In genomic region chr20:34755367-34755766, GRCh38 we compare ENCODE assay signal across 1 cellular context.
TF ChIP-seq lines count a peak whose summit lies in the region.

No MANE protein-coding gene starts in this region.

TF ChIP-seq in GM12878, 131 proteins besides CTCF, POLR2A, EP300 and RAD21 (continued from another document and continues in another):
- no peak for TF ChIP-seq E2F8 (IDR thresholded peaks at IDR 0.05; ENCODE audit: low read depth, partially characterized antibody)
- 0 out of 2 replicates have a peak, but pooled peaks have one; percentile 41 for TF ChIP-seq CREB1 (IDR thresholded peaks at IDR 0.05; ENCODE audit: low read depth)
- TF ChIP-seq NR2F1 (conservative IDR thresholded peaks at IDR 0.05), result no peak
- TF ChIP-seq RAD51 (IDR thresholded peaks at IDR 0.05), result no peak; the same call in 1 of the 2 replicates
- no peak for TF ChIP-seq EZH2 (IDR thresholded peaks at IDR 0.05; ENCODE audit: borderline replicate concordance, control insufficient read depth, low read depth, low read length)
- TF ChIP-seq NR2C2 (IDR thresholded peaks at IDR 0.05; ENCODE audit: borderline replicate concordance, control insufficient read depth, insufficient read length, low read depth), result no peak
- TF ChIP-seq E2F4 (IDR thresholded peaks at IDR 0.05; ENCODE audit: low read depth, low read length), result no peak
- no peak for TF ChIP-seq ESRRA (IDR thresholded peaks at IDR 0.05; ENCODE audit: low read length)
- no peak for TF ChIP-seq PAX8 (IDR thresholded peaks at IDR 0.05)
- TF ChIP-seq SUZ12 (IDR thresholded peaks at IDR 0.05; ENCODE audit: unreplicated experiment), result no peak
- peak; percentile 91 for TF ChIP-seq MTA2 (IDR thresholded peaks at IDR 0.05; ENCODE audit: low read depth)
- no peak for TF ChIP-seq TCF12 (IDR thresholded peaks at IDR 0.05; ENCODE audit: low read depth, low read length)
- TF ChIP-seq KAT2A (conservative IDR thresholded peaks at IDR 0.05; ENCODE audit: control insufficient read depth, low read depth, low read length), result no peak
- no peak for TF ChIP-seq ZBTB11 (CRISPR knock-in tag; IDR thresholded peaks at IDR 0.05)
- peak; percentile 54; the same call in 1 of the 2 replicates for TF ChIP-seq BMI1 (IDR thresholded peaks at IDR 0.05; ENCODE audit: borderline replicate concordance)
- peak; percentile 47; the same call in 1 of the 2 replicates for TF ChIP-seq ZNF24 (IDR thresholded peaks at IDR 0.05)
- no peak for TF ChIP-seq MXI1 (IDR thresholded peaks at IDR 0.05; ENCODE audit: low read depth, low read length)
- no peak for TF ChIP-seq NRF1 (conservative IDR thresholded peaks at IDR 0.05; ENCODE audit: low read depth, low read length)
- TF ChIP-seq SMARCA5 (IDR thresholded peaks at IDR 0.05), result no peak
- TF ChIP-seq CHD4 (IDR thresholded peaks at IDR 0.05), result no peak
- TF ChIP-seq POU2F2 (IDR thresholded peaks at IDR 0.05; ENCODE audit: borderline replicate concordance, low read depth, low read length), result no peak
- no peak for TF ChIP-seq KDM1A (IDR thresholded peaks at IDR 0.05; ENCODE audit: borderline replicate concordance)
- no peak for TF ChIP-seq SIN3A (IDR thresholded peaks at IDR 0.05; ENCODE audit: low read depth, low read length)
- no peak for TF ChIP-seq BRCA1 (IDR thresholded peaks at IDR 0.05; ENCODE audit: low read depth, low read length)
- no peak for TF ChIP-seq ZBTB33 (IDR thresholded peaks at IDR 0.05)
- TF ChIP-seq MEF2B (IDR thresholded peaks at IDR 0.05; ENCODE audit: partially characterized antibody, poor library complexity, severe bottlenecking), result peak; percentile 89
- TF ChIP-seq POLR2AphosphoS5 (IDR thresholded peaks at IDR 0.05; ENCODE audit: low read length), result no peak
- TF ChIP-seq ELK1 (IDR thresholded peaks at IDR 0.05; ENCODE audit: low read depth, low read length), result no peak
- no peak for TF ChIP-seq ZBTB4 (CRISPR knock-in tag; IDR thresholded peaks at IDR 0.05)
- TF ChIP-seq TARDBP (IDR thresholded peaks at IDR 0.05; ENCODE audit: borderline replicate concordance), result no peak
- no peak for TF ChIP-seq PRDM15 (CRISPR knock-in tag; IDR thresholded peaks at IDR 0.05)
- TF ChIP-seq SRF (IDR thresholded peaks at IDR 0.05; ENCODE audit: low read depth in 2 of 2, low read length in 2 of 2), result no peak
- no peak for TF ChIP-seq NFYA (IDR thresholded peaks at IDR 0.05; ENCODE audit: borderline replicate concordance, low read depth, low read length)
- TF ChIP-seq SREBF2 (IDR thresholded peaks at IDR 0.05; ENCODE audit: low read length), result no peak
- no peak for TF ChIP-seq KLF5 (IDR thresholded peaks at IDR 0.05; ENCODE audit: partially characterized antibody)
- 0 out of 2 replicates have a peak, but pooled peaks have one; percentile 45 for TF ChIP-seq PML (IDR thresholded peaks at IDR 0.05; ENCODE audit: low read length)
- TF ChIP-seq CBX3 (IDR thresholded peaks at IDR 0.05; ENCODE audit: borderline replicate concordance, low read depth), result no peak
- TF ChIP-seq SMAD5 (IDR thresholded peaks at IDR 0.05; ENCODE audit: low read depth), result no peak
- no peak for TF ChIP-seq MYB (IDR thresholded peaks at IDR 0.05; ENCODE audit: borderline replicate concordance, low read depth, low read length)
- TF ChIP-seq IRF5 (IDR thresholded peaks at IDR 0.05; ENCODE audit: borderline replicate concordance), result no peak
- no peak for TF ChIP-seq SUPT20H (IDR thresholded peaks at IDR 0.05; ENCODE audit: borderline replicate concordance, control insufficient read depth, low read depth, low read length)
- TF ChIP-seq RUNX3 (IDR thresholded peaks at IDR 0.05; ENCODE audit: low read length), result peak; percentile 95
- TF ChIP-seq FOS (IDR thresholded peaks at IDR 0.05; ENCODE audit: borderline replicate concordance, extremely low read depth, insufficient read length), result no peak
- TF ChIP-seq SMAD1 (IDR thresholded peaks at IDR 0.05; ENCODE audit: low read depth, partially characterized antibody), result no peak
- no peak for TF ChIP-seq ZSCAN29 (IDR thresholded peaks at IDR 0.05)
